16 cellular contexts compared by ENCODE assay signal in genomic region chr11:34441814-34442213, GRCh38. TPM values are rescaled to one million over a fixed set of nuclear protein-coding genes. Genes with fewer than 3 reads are reported as not detected.
DNase-seq lines count a peak whose midpoint lies in the region; TF ChIP-seq lines count a peak whose summit lies in the region.
"Had no signal": no experiment of that assay in that cellular context is flagged by ENCODE, and none has a peak within 500 bp of the region (broad histone marks: within the 10 kb centered on the region; RNA-seq: fewer than 3 reads in every experiment).

No MANE protein-coding gene starts in this region.

- no peaks in the 10 kb centered on the region for H3K9me3 ChIP-seq in neutrophil
- H3K9me3 ChIP-seq in OCI-LY7 (ENCODE audit: low read length) = peaks cover 10% of the 10 kb centered on the region; the same call in 1 of the 2 replicates
- H3K9me3 ChIP-seq: Caco-2 had no signal

- no peaks in the 10 kb centered on the region for H4K20me1 ChIP-seq in OCI-LY7 (ENCODE audit: insufficient read depth, low read length)

- no peak overlapping the region for H3K4me2 ChIP-seq in OCI-LY7 (ENCODE audit: low read length)

- no peak for TF ChIP-seq POLR2A in NB4 (IDR thresholded peaks at IDR 0.05; ENCODE audit: extremely low read depth, insufficient read length)

- H3K4me1 ChIP-seq in neutrophil (ENCODE audit: control insufficient read depth in 1 of 2, insufficient read depth in 1 of 2, low read depth in 1 of 2, low read length in 1 of 2) (peaks cover 89 to 91% of the 10 kb centered on the region in 2 experiments), OCI-LY7 (ENCODE audit: insufficient read depth, low read length, poor library complexity, severe bottlenecking) (peaks cover 27% of the 10 kb centered on the region)

- POLR2A ChIA-PET in OCI-LY7 (lab: Charles Lee) = interaction anchor here (0.6 kb wide), 2 partner anchors 116 to 331 kb away, joined by 3 to 4 read pairs; no protein-coding TSS in a partner anchor

- TF ChIP-seq CTCF in HL-60 (IDR thresholded peaks at IDR 0.05; ENCODE audit: insufficient read depth, low read length) (no peak), NB4 (IDR thresholded peaks at IDR 0.05; ENCODE audit: low read depth, low read length) (no peak), neutrophil (IDR thresholded peaks at IDR 0.05) (no peak), OCI-LY7 (conservative IDR thresholded peaks at IDR 0.05; ENCODE audit: low read length) (no peak)

- H3K27me3 ChIP-seq in HL-60 (ENCODE audit: insufficient read depth, poor library complexity, severe bottlenecking) (no peaks in the 10 kb centered on the region), neutrophil (no peaks in the 10 kb centered on the region)
- H3K27me3 ChIP-seq: BLaER1 had no signal

- peaks cover 34% of the 10 kb centered on the region; the same call in 1 of the 2 replicates for H3K79me2 ChIP-seq in OCI-LY7 (ENCODE audit: insufficient read depth, low read depth, low read length)

- H2AFZ ChIP-seq in OCI-LY7 (ENCODE audit: low read length) = no peak overlapping the region
- H2AFZ ChIP-seq: GM23248 had no signal

- CTCF ChIA-PET in OCI-LY7 (lab: Charles Lee; ENCODE audit: unreplicated experiment) = no interaction called here

- peak overlapping the region; percentile 79; the same call in 1 of the 2 replicates for H3K4me3 ChIP-seq in HL-60 (replicated peaks; ENCODE audit: insufficient read depth, low read length)
- peak overlapping the region; percentile 95 for H3K4me3 ChIP-seq in NB4 (ENCODE audit: low read depth, low read length)
- peak overlapping the region; percentile 93 to 97 for H3K4me3 ChIP-seq in neutrophil (ENCODE audit: low read depth in 1 of 2, low read length in 1 of 2)
- no peak overlapping the region for H3K4me3 ChIP-seq in OCI-LY7 (ENCODE audit: low read depth, low read length, poor library complexity, severe bottlenecking)
- H3K4me3 ChIP-seq: BLaER1, GM23248 had no signal

- no peak for DNase-seq in HL-60 (ENCODE audit: low read depth in 1 of 2, low spot score in 1 of 2)
- no peak for DNase-seq in NB4 (ENCODE audit: low read depth)
- no peak for DNase-seq in activated T-cell treated with anti-CD3 and anti-CD28 coated beads for 4 hours
- DNase-seq in SK-N-DZ (ENCODE audit: low spot score) = no peak
- no peak for DNase-seq in OCI-LY7 (ENCODE audit: low spot score)
- DNase-seq: Caco-2; CD4-positive, CD25-positive, alpha-beta regulatory T cell; CD8-positive, alpha-beta T cell; DMS153; DND-41; GM23248; H7; HCEC 1CT had no signal

- H3K27ac ChIP-seq in HL-60 (replicated peaks) (peak overlapping the region; percentile 93), neutrophil (peak overlapping the region; percentile 90), OCI-LY7 (ENCODE audit: low read depth, low read length, poor library complexity, severe bottlenecking) (no peak overlapping the region)
- H3K27ac ChIP-seq: BLaER1, C4-2B, GM23248 had no signal

- no peaks in the 10 kb centered on the region for H3K9me2 ChIP-seq in OCI-LY7 (ENCODE audit: insufficient read depth, low read length)

- H3K36me3 ChIP-seq in neutrophil (no peaks in the 10 kb centered on the region), OCI-LY7 (ENCODE audit: insufficient read depth, low read length) (peaks cover 16% of the 10 kb centered on the region)

- BruUV-seq in OCI-LY7 (replicated peaks; lab: Mats Ljungman, UMichigan) = no TSS peak

- intact Hi-C loops in OCI-LY7 (cut with micrococcal nuclease; ENCODE audit: unreplicated experiment) = no loop called here

RNA-seq across cellular contexts. Expression of gene CAT, which starts 3.1 kb away (rescaled TPM):
- 27.7 and 29.9 TPM in 2 replicates for polyA plus RNA-seq in SK-N-DZ (2014; cell fraction: cytosol; rRNA removed)
- polyA plus RNA-seq in SK-N-DZ (2014; cell fraction: nucleus; rRNA removed) = 29.5 and 36.5 TPM in 2 replicates
- 42.6 and 46.6 TPM in 2 replicates for total RNA-seq in OCI-LY7 (2014; rRNA removed; shearing (Covaris generic))
- 47.8 and 58.3 TPM in 2 replicates for total RNA-seq in OCI-LY7 (2022)
- total RNA-seq: H7 had no signal
